ENCODE assay signal across 7 cellular contexts in the genomic region with DNA sequence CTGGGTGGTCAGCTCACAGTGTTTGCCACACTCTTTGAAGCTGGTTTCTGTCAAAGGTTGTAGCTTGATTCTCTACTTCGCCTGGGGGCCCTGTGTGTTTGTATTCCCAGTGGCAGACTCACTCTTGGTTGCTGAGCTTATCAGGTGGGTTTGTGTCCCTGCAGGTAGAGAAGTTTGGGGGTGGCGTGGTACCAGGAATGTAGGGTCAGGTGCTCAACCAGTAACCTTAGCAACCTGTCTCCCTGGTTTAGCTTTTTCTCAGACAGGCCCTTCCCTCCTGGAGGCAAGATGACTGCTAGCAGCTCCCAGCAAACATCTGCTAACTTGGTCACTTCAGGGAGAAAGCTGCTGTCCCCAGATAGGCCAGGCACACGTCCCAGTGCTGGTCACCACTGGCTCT.
"Had no signal": no experiment of that assay in that cellular context is flagged by ENCODE, and none has a peak within 500 bp of the region (broad histone marks: within the 10 kb centered on the region; RNA-seq: fewer than 3 reads in every experiment).

No MANE protein-coding gene starts in this region.

- H3K4me1 ChIP-seq: HAP-1 had no signal

- ATAC-seq: K562 had no signal

- H3K36me3 ChIP-seq: HAP-1 had no signal

- H3K9ac ChIP-seq: GM23248 had no signal

- H2AFZ ChIP-seq: GM23248 had no signal

- DNase-seq: GM23248, GOT3, H7, IMR-90, KG1 had no signal

- H3K4me3 ChIP-seq: GM23248, HAP-1, K562 had no signal

- H3K27ac ChIP-seq: GM23248 had no signal

- H3K9me3 ChIP-seq: HAP-1 had no signal
